ENCODE assay signal across 18 cellular contexts in genomic region chr2:219392754-219393153, GRCh38. TPM values are rescaled to one million over a fixed set of nuclear protein-coding genes. Genes with fewer than 3 reads are reported as not detected.
A peak's percentile ranks its signal among the peaks of the same experiment; 100 is the strongest.
DNase-seq lines count a peak whose midpoint lies in the region; ATAC-seq and TF ChIP-seq lines count a peak whose summit lies in the region.
"Had no signal": no experiment of that assay in that cellular context is flagged by ENCODE, and none has a peak within 500 bp of the region (broad histone marks: within the 10 kb centered on the region; RNA-seq: fewer than 3 reads in every experiment).

No MANE protein-coding gene starts in this region.

- H3K4me1 ChIP-seq in neural progenitor cell, result no peaks in the 10 kb centered on the region

- TF ChIP-seq CTCF in epithelial cell of esophagus (IDR thresholded peaks at IDR 0.05; ENCODE audit: insufficient read depth, low read depth, low read length, missing control alignments), result no peak
- no peak for TF ChIP-seq CTCF in neural progenitor cell (IDR thresholded peaks at IDR 0.05)

- H3K4me3 ChIP-seq in epithelial cell of esophagus (ENCODE audit: low read length) (no peak overlapping the region), neural progenitor cell (no peak overlapping the region)
- H3K4me3 ChIP-seq: BLaER1, GM23248 had no signal

- DNase-seq in activated naive CD8-positive, alpha-beta T cell treated with anti-CD3 and anti-CD28 coated beads, Interleukin-2, amount 50 U/mL, for 24 hours, result no peak
- DNase-seq in epithelial cell of esophagus (ENCODE audit: low read depth) (peak; percentile 52), neural progenitor cell (ENCODE audit: low spot score) (no peak), NOMO-1 (lab: John Stamatoyannopoulos, UW; ENCODE audit: unreplicated experiment in 2 of 2) (no peak)
- DNase-seq: Caco-2; CD4-positive, CD25-positive, alpha-beta regulatory T cell; CD8-positive, alpha-beta T cell; DMS153; DND-41; GM23248; H7; HCEC 1CT had no signal

- no peaks in the 10 kb centered on the region for H3K79me2 ChIP-seq in neural progenitor cell (ENCODE audit: low read depth)

- no peaks in the 10 kb centered on the region for H3K36me3 Mint-ChIP-seq in activated naive CD8-positive, alpha-beta T cell
- H3K36me3 Mint-ChIP-seq in activated naive CD8-positive, alpha-beta T cell treated with anti-CD3 and anti-CD28 coated beads, Interleukin-2, amount 50 U/mL, for 24 hours (ENCODE audit: low read depth), result peaks cover 2% of the 10 kb centered on the region
- no peaks in the 10 kb centered on the region for H3K36me3 Mint-ChIP-seq in neural progenitor cell
- H3K36me3 Mint-ChIP-seq: CD4-positive, CD25-positive, alpha-beta regulatory T cell; CD8-positive, alpha-beta T cell had no signal

- no peak overlapping the region for H3K27ac ChIP-seq in neural progenitor cell
- H3K27ac ChIP-seq: 22Rv1, BLaER1, C4-2B, GM23248 had no signal

- H3F3A ChIP-seq in neural progenitor cell (ENCODE audit: low read depth), result peaks cover 12% of the 10 kb centered on the region

- no peaks in the 10 kb centered on the region for H3K27me3 Mint-ChIP-seq in activated naive CD8-positive, alpha-beta T cell
- no peaks in the 10 kb centered on the region for H3K27me3 Mint-ChIP-seq in activated naive CD8-positive, alpha-beta T cell treated with anti-CD3 and anti-CD28 coated beads, Interleukin-2, amount 50 U/mL, for 24 hours
- H3K27me3 Mint-ChIP-seq in neural progenitor cell (ENCODE audit: insufficient read depth, low read depth), result peaks cover 13% of the 10 kb centered on the region

- no peaks in the 10 kb centered on the region for H3K27me3 ChIP-seq in neural progenitor cell
- H3K27me3 ChIP-seq: BLaER1 had no signal

- no peak for ATAC-seq in activated naive CD8-positive, alpha-beta T cell treated with anti-CD3 and anti-CD28 coated beads, Interleukin-2, amount 50 U/mL, for 24 hours
- no peak for ATAC-seq in HG03039 (IDR thresholded peaks at IDR 0.05; ENCODE audit: unreplicated experiment)
- ATAC-seq: CD8-positive, alpha-beta T cell had no signal

- H4K20me1 ChIP-seq in neural progenitor cell (ENCODE audit: low read depth), result no peaks in the 10 kb centered on the region
- H4K20me1 ChIP-seq: BLaER1 had no signal

- H3K9ac ChIP-seq in neural progenitor cell, result no peak overlapping the region
- H3K9ac ChIP-seq: BLaER1, GM23248 had no signal

- H3K4me2 ChIP-seq in neural progenitor cell, result no peak overlapping the region
- H3K4me2 ChIP-seq: BLaER1 had no signal

- H3K4me1 Mint-ChIP-seq in activated naive CD8-positive, alpha-beta T cell (ENCODE audit: low read depth), result peaks cover 18% of the 10 kb centered on the region
- H3K4me1 Mint-ChIP-seq in activated naive CD8-positive, alpha-beta T cell treated with anti-CD3 and anti-CD28 coated beads, Interleukin-2, amount 50 U/mL, for 24 hours, result peaks cover 12% of the 10 kb centered on the region
- peaks cover 5% of the 10 kb centered on the region for H3K4me1 Mint-ChIP-seq in neural progenitor cell

- H3K4me3 Mint-ChIP-seq in activated naive CD8-positive, alpha-beta T cell, result no peak overlapping the region
- H3K4me3 Mint-ChIP-seq in activated naive CD8-positive, alpha-beta T cell treated with anti-CD3 and anti-CD28 coated beads, Interleukin-2, amount 50 U/mL, for 24 hours, result no peak overlapping the region
- H3K4me3 Mint-ChIP-seq in neural progenitor cell, result peak overlapping the region; percentile 17
- H3K4me3 Mint-ChIP-seq: B cell; CD4-positive, CD25-positive, alpha-beta regulatory T cell; CD8-positive, alpha-beta T cell had no signal

- H3K9me3 ChIP-seq in neural progenitor cell (ENCODE audit: low read depth), result no peaks in the 10 kb centered on the region
- H3K9me3 ChIP-seq: Caco-2 had no signal

- no peak overlapping the region for H2AFZ ChIP-seq in neural progenitor cell (replicated peaks)
- H2AFZ ChIP-seq: GM23248 had no signal

- H3K27ac Mint-ChIP-seq in activated naive CD8-positive, alpha-beta T cell, result peak overlapping the region; percentile 22
- no peak overlapping the region for H3K27ac Mint-ChIP-seq in activated naive CD8-positive, alpha-beta T cell treated with anti-CD3 and anti-CD28 coated beads, Interleukin-2, amount 50 U/mL, for 24 hours
- peak overlapping the region; percentile 10 for H3K27ac Mint-ChIP-seq in neural progenitor cell
- H3K27ac Mint-ChIP-seq: B cell; CD8-positive, alpha-beta T cell had no signal

- no peaks in the 10 kb centered on the region for H3K36me3 ChIP-seq in neural progenitor cell
- H3K36me3 ChIP-seq: BLaER1 had no signal

- H3K9me3 Mint-ChIP-seq in activated naive CD8-positive, alpha-beta T cell (ENCODE audit: low read depth), result no peaks in the 10 kb centered on the region
- no peaks in the 10 kb centered on the region for H3K9me3 Mint-ChIP-seq in activated naive CD8-positive, alpha-beta T cell treated with anti-CD3 and anti-CD28 coated beads, Interleukin-2, amount 50 U/mL, for 24 hours
- H3K9me3 Mint-ChIP-seq in neural progenitor cell, result peaks cover 3% of the 10 kb centered on the region
- H3K9me3 Mint-ChIP-seq: CD8-positive, alpha-beta T cell had no signal

RNA-seq across cellular contexts. Expression of gene DNPEP, which starts 5.0 kb away (rescaled TPM):
- 36.6 and 120 TPM in 2 replicates for total RNA-seq in neural progenitor cell (ENCODE audit: low replicate concordance)

RNA-seq across cellular contexts. Expression of gene DES, which starts 25.4 kb away (rescaled TPM):
- 0.31 TPM in 1 of 2 replicates, not detected in the other for total RNA-seq in neural progenitor cell (ENCODE audit: low replicate concordance)
- total RNA-seq: B cell; Caco-2; CD4-positive, CD25-positive, alpha-beta regulatory T cell; CD8-positive, alpha-beta T cell had no signal

RNA-seq across cellular contexts. Expression of gene SPEG, which starts 41.9 kb away (rescaled TPM):
- 5.6 and 18.4 TPM in 2 replicates for total RNA-seq in neural progenitor cell (ENCODE audit: low replicate concordance)
